ENCODE assay signal across 12 cellular contexts in genomic region chr7:155998328-155998691, GRCh38.
DNase-seq lines count a peak whose midpoint lies in the region; ATAC-seq, FAIRE-seq and TF ChIP-seq lines count a peak whose summit lies in the region.
"Had no signal": no experiment of that assay in that cellular context is flagged by ENCODE, and none has a peak within 500 bp of the region (broad histone marks: within the 10 kb centered on the region; RNA-seq: fewer than 3 reads in every experiment).

No MANE protein-coding gene starts in this region.

- no peak for FAIRE-seq in bronchial epithelial cell (lab: Jason Lieb, UNC)
- FAIRE-seq: GM19239 had no signal

- no peaks in the 10 kb centered on the region for H3K36me3 Mint-ChIP-seq in T-helper 2 cell treated with Interferon-gamma antibody and Interleukin-4, amounts not matched to agents 5 μg/mL and 100 μg/mL, for 36 hours (ENCODE audit: low read depth)

- peak overlapping the region; percentile 73 for H3K4me3 Mint-ChIP-seq in T-helper 2 cell treated with Interferon-gamma antibody and Interleukin-4, amounts not matched to agents 5 μg/mL and 100 μg/mL, for 36 hours

- no peak overlapping the region for H3K27ac ChIP-seq in tibial artery
- H3K27ac ChIP-seq: thoracic aorta had no signal

- intact Hi-C loops in tibial artery (cut with DNase I; ENCODE audit: low total_unique reads), result no loop called here

- peak overlapping the region; percentile 53 for H3K27ac Mint-ChIP-seq in T-helper 2 cell treated with Interferon-gamma antibody and Interleukin-4, amounts not matched to agents 5 μg/mL and 100 μg/mL, for 36 hours

- peaks cover 21% of the 10 kb centered on the region for H3K27me3 ChIP-seq in bronchial epithelial cell (ENCODE audit: control insufficient read depth, insufficient read depth, low read length)
- H3K27me3 ChIP-seq in tibial artery, result peaks cover 0 to 3% of the 10 kb centered on the region in 2 donors

- H3K4me1 Mint-ChIP-seq in T-helper 2 cell treated with Interferon-gamma antibody and Interleukin-4, amounts not matched to agents 5 μg/mL and 100 μg/mL, for 36 hours (ENCODE audit: low read depth), result peaks cover 33% of the 10 kb centered on the region

- H3K27me3 Mint-ChIP-seq in T-helper 2 cell treated with Interferon-gamma antibody and Interleukin-4, amounts not matched to agents 5 μg/mL and 100 μg/mL, for 36 hours (ENCODE audit: low read depth), result peaks cover 51% of the 10 kb centered on the region

- no peaks in the 10 kb centered on the region for H3K36me3 ChIP-seq in bronchial epithelial cell (ENCODE audit: control insufficient read depth, insufficient read depth, low read length)
- no peaks in the 10 kb centered on the region for H3K36me3 ChIP-seq in tibial artery
- H3K36me3 ChIP-seq: thoracic aorta had no signal

- DNase-seq in activated T-cell treated with anti-CD3 and anti-CD28 coated beads for 24 hours (ENCODE audit: low read depth) (peak; percentile 18), activated T-cell treated with anti-CD3 and anti-CD28 coated beads for 4 hours (no peak), bronchial epithelial cell (ENCODE audit: low read depth) (peak; percentile 27), tibial artery (no peak)
- peak; percentile 46 for DNase-seq in T-helper 2 cell treated with Interferon-gamma antibody and Interleukin-4, amounts not matched to agents 5 μg/mL and 100 μg/mL, for 36 hours (ENCODE audit: low spot score)
- peak; percentile 42 to 51 for DNase-seq in stimulated activated CD8-positive, alpha-beta memory T cell treated with anti-CD3 and anti-CD28 coated beads, Interleukin-15, amount 100 ng/mL, for 48 hours (ENCODE audit: low read depth in 2 of 2)
- DNase-seq: GDM1 had no signal

- ATAC-seq in activated CD4-positive, CD25-positive, alpha-beta regulatory T cell treated with anti-CD3 and anti-CD28 coated beads, Interleukin-2, amount 50 U/mL, for 24 hours, result no peak
- no peak for ATAC-seq in HG03565 (IDR thresholded peaks at IDR 0.05; ENCODE audit: unreplicated experiment)
- ATAC-seq: left colon had no signal

- H3K9me3 ChIP-seq in tibial artery, result no peaks in the 10 kb centered on the region
- H3K9me3 ChIP-seq: thoracic aorta had no signal

- no peaks in the 10 kb centered on the region for H3K9me3 Mint-ChIP-seq in T-helper 2 cell treated with Interferon-gamma antibody and Interleukin-4, amounts not matched to agents 5 μg/mL and 100 μg/mL, for 36 hours

- no peaks in the 10 kb centered on the region for H3K4me1 ChIP-seq in tibial artery

- TF ChIP-seq CTCF in bronchial epithelial cell (IDR thresholded peaks at IDR 0.05; ENCODE audit: insufficient read depth, low read length, severe bottlenecking) (no peak), tibial artery (IDR thresholded peaks at IDR 0.05) (no peak)

- no peak overlapping the region for H3K4me3 ChIP-seq in bronchial epithelial cell (ENCODE audit: low read depth, low read length)
- no peak overlapping the region for H3K4me3 ChIP-seq in tibial artery
- H3K4me3 ChIP-seq: thoracic aorta had no signal

Comparison
In these comparisons a context has a peak if more than half of its experiments do, and no peak if none do; other contexts are left out.
1. DNase-seq: peak in activated T-cell treated with anti-CD3 and anti-CD28 coated beads for 24 hours (single experiment), T-helper 2 cell treated with Interferon-gamma antibody and Interleukin-4, amounts not matched to agents 5 μg/mL and 100 μg/mL, for 36 hours (single experiment), bronchial epithelial cell (single experiment) and stimulated activated CD8-positive, alpha-beta memory T cell treated with anti-CD3 and anti-CD28 coated beads, Interleukin-15, amount 100 ng/mL, for 48 hours (2 of 2); none in activated T-cell treated with anti-CD3 and anti-CD28 coated beads for 4 hours (single experiment) and tibial artery (0 of 2).